Comparison of ENCODE assay signal across 8 cellular contexts in the genomic region with DNA sequence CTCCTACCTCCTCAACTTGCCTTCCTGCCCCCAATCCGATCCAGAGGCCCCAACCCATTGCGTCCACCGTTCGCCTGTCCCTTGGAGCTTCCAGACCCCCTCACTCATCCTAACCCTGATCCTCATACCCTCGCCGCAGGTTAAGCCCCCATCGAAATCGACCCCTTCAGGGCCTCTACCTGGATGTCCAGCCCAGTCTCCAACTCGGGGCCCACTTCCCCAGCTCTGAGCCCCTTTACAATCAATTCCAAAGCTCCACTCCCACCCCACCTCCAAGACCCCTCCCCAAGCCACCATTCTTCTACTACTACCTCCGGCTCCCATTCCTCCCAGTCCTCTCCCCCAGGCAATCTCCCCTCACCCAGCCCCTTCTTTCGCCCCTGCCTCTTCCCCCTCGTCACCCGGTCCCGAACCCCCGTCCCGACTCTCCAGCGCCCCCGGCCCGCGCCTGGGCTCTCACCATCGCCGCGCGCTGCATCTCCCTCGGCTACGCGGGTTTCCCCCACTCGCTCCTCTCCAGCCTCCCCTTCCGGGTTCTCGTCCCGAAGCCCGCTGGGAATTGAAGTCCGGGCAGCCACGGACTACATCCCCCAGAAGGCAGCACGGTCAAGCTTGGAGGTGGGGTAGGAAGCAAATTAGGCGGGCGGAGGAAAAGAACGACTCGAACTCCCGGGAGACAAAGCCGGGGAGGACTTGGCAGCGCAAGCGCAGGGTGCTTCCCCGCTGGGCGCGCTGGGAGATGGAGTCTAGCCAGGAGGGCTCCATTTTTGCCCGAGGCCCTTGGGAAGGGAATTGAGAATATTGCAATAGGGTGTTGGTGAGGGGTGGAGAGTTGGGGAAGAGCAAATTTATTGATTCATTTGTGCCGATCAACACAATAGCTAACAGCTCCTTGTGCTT.
DNase-seq lines count a peak whose midpoint lies in the region; ATAC-seq, FAIRE-seq and TF ChIP-seq lines count a peak whose summit lies in the region.

A gene with protein sequence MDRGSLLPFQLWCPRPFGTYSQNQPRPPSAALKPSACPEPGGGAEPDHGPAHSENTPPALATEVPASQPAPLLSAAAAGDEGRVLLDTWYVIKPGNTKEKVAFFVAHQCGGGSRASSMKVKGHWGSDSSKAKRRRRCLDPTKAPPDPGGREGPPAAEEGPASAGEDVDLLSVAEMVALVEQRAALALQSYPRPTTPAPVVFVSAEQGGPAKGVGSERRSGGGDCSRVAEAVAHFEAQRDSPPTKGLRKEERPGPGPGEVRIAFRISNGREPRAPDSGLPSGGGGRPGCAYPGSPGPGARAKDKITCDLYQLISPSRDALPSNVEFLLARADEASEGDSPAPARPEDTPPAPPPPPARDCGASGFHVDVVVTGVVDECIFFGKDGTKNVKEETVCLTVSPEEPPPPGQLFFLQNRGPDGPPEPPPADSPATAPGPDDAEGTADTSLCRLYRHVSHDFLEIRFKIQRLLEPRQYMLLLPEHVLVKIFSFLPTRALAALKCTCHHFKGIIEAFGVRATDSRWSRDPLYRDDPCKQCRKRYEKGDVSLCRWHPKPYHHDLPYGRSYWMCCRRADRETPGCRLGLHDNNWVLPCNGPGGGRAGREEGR (minus strand): TSS at position 508 of the 900 bp plus-strand sequence. CDS start 17,401 bp downstream, outside the sequence.

- DNase-seq in AG10803 (ENCODE audit: low read depth): peak; percentile 98
- peak; percentile 98 for DNase-seq in NCI-H446 treated with DMSO at 0.1 percent for 48 hours (lab: John Stamatoyannopoulos, UW)
- DNase-seq in cerebellar nuclear complex (lab: John Stamatoyannopoulos, UW): peak; percentile 82 to 93
- peak; percentile 89 for DNase-seq in stimulated activated CD4-positive, alpha-beta T cell treated with anti-CD3 and anti-CD28 coated beads, Interleukin-12 subunit alpha, Interleukin-12 subunit beta, amount 100 ng/mL, for 4 hours

- peak within 1 kb of the TSS; percentile 89 for H3K4me3 ChIP-seq in AG10803 (ENCODE audit: low read length)

- FAIRE-seq in islet of Langerhans (lab: Jason Lieb, UNC): peak; percentile 93

- peak; percentile 8; the same call in 1 of the 2 replicates for TF ChIP-seq CTCF in AG10803 (conservative IDR thresholded peaks at IDR 0.05; ENCODE audit: low read length)

- peak; percentile 84 for ATAC-seq in GM19023 (IDR thresholded peaks at IDR 0.05; ENCODE audit: unreplicated experiment)
- ATAC-seq in HG03342 (IDR thresholded peaks at IDR 0.05; ENCODE audit: unreplicated experiment): peak; percentile 82
- ATAC-seq in activated CD4-positive, CD25-positive, alpha-beta regulatory T cell treated with anti-CD3 and anti-CD28 coated beads, Interleukin-2, amount 50 U/mL, for 24 hours: peak; percentile 99

Comparison
In these comparisons a context has a peak if more than half of its experiments do, and no peak if none do; other contexts are left out.
1. Peak in every context shown above with its lines: DNase-seq, ATAC-seq and H3K4me3 ChIP-seq.